25 cellular contexts compared by ENCODE assay signal in the genomic region with DNA sequence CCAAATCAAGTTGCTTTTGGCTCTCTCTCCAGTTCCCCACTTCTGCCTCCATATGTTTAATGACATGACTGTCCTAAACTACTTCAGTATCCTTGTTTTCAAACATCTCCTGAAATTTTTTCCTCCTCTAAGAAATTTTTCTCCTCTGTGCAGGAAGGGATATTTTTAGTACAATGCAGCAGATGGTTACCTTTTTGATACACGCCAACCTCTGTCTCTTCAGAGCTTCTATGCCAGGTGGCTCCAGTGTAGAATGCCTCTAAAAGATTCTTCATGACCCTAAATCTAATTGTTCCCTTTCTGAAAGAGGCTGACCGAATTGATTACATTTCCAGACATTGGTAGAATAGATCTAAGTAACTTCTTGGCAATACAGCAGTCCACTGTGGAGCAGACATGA. TPM values are rescaled to one million over a fixed set of nuclear protein-coding genes. Genes with fewer than 3 reads are reported as not detected.
DNase-seq lines count a peak whose midpoint lies in the region; ATAC-seq, FAIRE-seq and TF ChIP-seq lines count a peak whose summit lies in the region.
"Had no signal": no experiment of that assay in that cellular context is flagged by ENCODE, and none has a peak within 500 bp of the region (broad histone marks: within the 10 kb centered on the region; RNA-seq: fewer than 3 reads in every experiment).

No MANE protein-coding gene starts in this region.

- DNase-seq in activated CD4-positive, alpha-beta T cell treated with anti-CD3 and anti-CD28 coated beads for 36 hours, result no peak
- DNase-seq in activated CD4-positive, alpha-beta T cell treated with anti-CD3 and anti-CD28 coated beads for 1 hour, result no peak
- DNase-seq in A549 (ENCODE audit: low read depth in 1 of 2, low spot score in 1 of 2) (no peak), NCI-H2171 (lab: John Stamatoyannopoulos, UW) (peak; percentile 11), mammary epithelial cell (no peak)
- DNase-seq: amygdala; BE2C; dermis blood vessel endothelial cell; heart left ventricle; left colon; mesendoderm; NCI-H510A treated with DMSO at 0.1 percent for 48 hours; ovary; SJCRH30; stimulated activated CD4-positive, alpha-beta T cell treated with anti-CD3 and anti-CD28 coated beads, Interleukin-4, amount 100 ng/mL, for 24 hours had no signal

- H3K27me3 Mint-ChIP-seq in activated CD4-positive, alpha-beta T cell treated with anti-CD3 and anti-CD28 coated beads for 36 hours, result no peaks in the 10 kb centered on the region
- H3K27me3 Mint-ChIP-seq: type B pancreatic cell had no signal

- no peaks in the 10 kb centered on the region for H3K27me3 ChIP-seq in mammary epithelial cell (ENCODE audit: insufficient read depth, low read length)
- H3K27me3 ChIP-seq: BE2C, heart left ventricle, ovary, right atrium auricular region, SJCRH30 had no signal

- intact Hi-C loops in activated CD4-positive, alpha-beta T cell treated with anti-CD3 and anti-CD28 coated beads for 36 hours (cut with DNase I, micrococcal nuclease), result loop anchor here in 1 of 2 experiments (2.0 kb wide), 3 partner anchors 32 to 144 kb away; partner anchors contain the start of gene LEO1
- intact Hi-C loops in mammary epithelial cell (cut with micrococcal nuclease), result no loop called here

- TF ChIP-seq EP300 in A549 (IDR thresholded peaks at IDR 0.05), result no peak

- BruUV-seq in mammary epithelial cell (replicated peaks; lab: Mats Ljungman, UMichigan), result no TSS peak

- H3K36me3 ChIP-seq in mammary epithelial cell (ENCODE audit: insufficient read depth, low read length), result peaks cover 18% of the 10 kb centered on the region
- H3K36me3 ChIP-seq: ovary had no signal

- H3K27ac Mint-ChIP-seq in activated CD4-positive, alpha-beta T cell treated with anti-CD3 and anti-CD28 coated beads for 36 hours, result peak overlapping the region; percentile 72
- H3K27ac Mint-ChIP-seq: type B pancreatic cell had no signal

- peaks cover 89% of the 10 kb centered on the region for H3K79me2 ChIP-seq in mammary epithelial cell (ENCODE audit: insufficient read depth, low read length)

- H3K36me3 Mint-ChIP-seq in activated CD4-positive, alpha-beta T cell treated with anti-CD3 and anti-CD28 coated beads for 36 hours (ENCODE audit: low read depth), result peaks cover 37% of the 10 kb centered on the region

- no peak for TF ChIP-seq POLR2A in A549 (IDR thresholded peaks at IDR 0.05; ENCODE audit: low read length)

- 94% methylated on average over 2 of the region's 2 CpGs for WGBS in A549 (ENCODE audit: missing lambda C conversion rate)
- WGBS in mammary epithelial cell (ENCODE audit: low coverage, missing lambda C conversion rate), result 96% methylated on average over 2 of the region's 2 CpGs

- H3K27ac ChIP-seq in A549 (peak overlapping the region; percentile 34), mammary epithelial cell (ENCODE audit: insufficient read depth, low read depth, low read length) (peak overlapping the region; percentile 94)
- H3K27ac ChIP-seq: heart left ventricle, ovary, right atrium auricular region, SJCRH30 had no signal

- CTCF ChIA-PET in activated CD4-positive, alpha-beta T cell treated with anti-CD3 and anti-CD28 coated beads for 36 hours (lab: Charles Lee), result interaction anchor here (1.0 kb wide), 1 partner anchor 26 kb away, joined by 3 read pairs; no protein-coding TSS in a partner anchor
- CTCF ChIA-PET in A549 (lab: Yijun Ruan, JAX) (interaction anchor here (0.8 to 1.7 kb wide), 4 partner anchors 9 to 88 kb away, joined by 3 to 6 read pairs (median 4); no protein-coding TSS in a partner anchor), mammary epithelial cell (lab: Charles Lee; ENCODE audit: low non-redundant PET) (no interaction called here)

- H2AFZ ChIP-seq in mammary epithelial cell (ENCODE audit: low read depth, low read length), result no peak overlapping the region

- H3K9me3 Mint-ChIP-seq in activated CD4-positive, alpha-beta T cell treated with anti-CD3 and anti-CD28 coated beads for 36 hours (ENCODE audit: low read depth), result no peaks in the 10 kb centered on the region
- H3K9me3 Mint-ChIP-seq: type B pancreatic cell had no signal

- POLR2A ChIA-PET in activated CD4-positive, alpha-beta T cell treated with anti-CD3 and anti-CD28 coated beads for 36 hours (lab: Charles Lee), result interaction anchor here (0.6 kb wide), 1 partner anchor 247 kb away, joined by 9 read pairs; no protein-coding TSS in a partner anchor
- POLR2A ChIA-PET in A549 (lab: Yijun Ruan, JAX), result interaction anchor here (1.5 kb wide), 1 partner anchor 10 kb away, joined by 3 read pairs; no protein-coding TSS in a partner anchor

- no peak for FAIRE-seq in A549 (lab: Jason Lieb, UNC)
- FAIRE-seq: A204.1, D721Med, endothelial cell of umbilical vein, GM18507 had no signal

- peaks cover 60% of the 10 kb centered on the region for H3K4me1 Mint-ChIP-seq in activated CD4-positive, alpha-beta T cell treated with anti-CD3 and anti-CD28 coated beads for 36 hours

- TF ChIP-seq RAD21 in A549 (conservative IDR thresholded peaks at IDR 0.05 in 1 of 2, IDR thresholded peaks at IDR 0.05 in 1 of 2), result no peak

- no peak for ATAC-seq in activated CD4-positive, alpha-beta T cell treated with anti-CD3 and anti-CD28 coated beads for 36 hours
- ATAC-seq in A549 (no peak), GM21390 (IDR thresholded peaks at IDR 0.05; ENCODE audit: unreplicated experiment) (no peak), HG02642 (IDR thresholded peaks at IDR 0.05; ENCODE audit: poor library complexity, unreplicated experiment) (no peak), HG03097 (IDR thresholded peaks at IDR 0.05; ENCODE audit: low FRiP score, unreplicated experiment) (no peak)
- ATAC-seq: heart left ventricle, left colon, Panc1 had no signal

- H3K9me3 ChIP-seq in A549 (no peaks in the 10 kb centered on the region), mammary epithelial cell (replicated peaks; ENCODE audit: insufficient read depth, low read length) (no peaks in the 10 kb centered on the region)
- H3K9me3 ChIP-seq: BE2C, heart left ventricle, ovary, right atrium auricular region, SJCRH30 had no signal

- in situ Hi-C loops in mammary epithelial cell (cut with MboI; ENCODE audit: low sequenced_read_pairs in 2 of 2), result no loop called here

- H3K4me3 Mint-ChIP-seq in activated CD4-positive, alpha-beta T cell treated with anti-CD3 and anti-CD28 coated beads for 36 hours, result no peak overlapping the region
- H3K4me3 Mint-ChIP-seq: type B pancreatic cell had no signal

- no peaks in the 10 kb centered on the region for H4K20me1 ChIP-seq in mammary epithelial cell (ENCODE audit: insufficient read depth, low read length)

- TF ChIP-seq CTCF in A549 (IDR thresholded peaks at IDR 0.05), result no peak
- no peak for TF ChIP-seq CTCF in mammary epithelial cell (conservative IDR thresholded peaks at IDR 0.05 in 1 of 2, IDR thresholded peaks at IDR 0.05 in 1 of 2; ENCODE audit: extremely low read depth in 1 of 2, insufficient read depth in 1 of 2, low read depth in 1 of 2, low read length in 2 of 2)

- H3K4me2 ChIP-seq in A549 (no peak overlapping the region), mammary epithelial cell (ENCODE audit: insufficient read depth, low read depth, low read length) (no peak overlapping the region)

- peaks cover 79% of the 10 kb centered on the region for H3K4me1 ChIP-seq in A549
- H3K4me1 ChIP-seq in mammary epithelial cell (ENCODE audit: insufficient read depth, low read length), result peaks cover 44% of the 10 kb centered on the region
- H3K4me1 ChIP-seq: BE2C, right atrium auricular region had no signal

- dilution Hi-C loops in mammary epithelial cell (cut with HindIII; ENCODE audit: low sequenced_read_pairs), result no loop called here

- H3K4me3 ChIP-seq in A549 (no peak overlapping the region), mammary epithelial cell (replicated peaks in 1 of 3; ENCODE audit: insufficient read depth in 1 of 3, low read depth in 2 of 3, low read length in 3 of 3) (no peak overlapping the region)
- H3K4me3 ChIP-seq: heart left ventricle, ovary, right atrium auricular region, SJCRH30 had no signal

- no peak overlapping the region for H3K9ac ChIP-seq in mammary epithelial cell (ENCODE audit: insufficient read depth, low read length)

TF ChIP-seq in A549, 52 proteins besides CTCF, POLR2A, EP300 and RAD21 (continues in another document):
- TF ChIP-seq HEYL (CRISPR knock-in tag; IDR thresholded peaks at IDR 0.05) (no peak), CEBPB (IDR thresholded peaks at IDR 0.05) (no peak), ZSCAN20 (CRISPR knock-in tag; IDR thresholded peaks at IDR 0.05) (no peak), ZC3H11A (IDR thresholded peaks at IDR 0.05) (no peak), ZNF302 (CRISPR knock-in tag; IDR thresholded peaks at IDR 0.05) (no peak)
- TF ChIP-seq, protein P1, sequence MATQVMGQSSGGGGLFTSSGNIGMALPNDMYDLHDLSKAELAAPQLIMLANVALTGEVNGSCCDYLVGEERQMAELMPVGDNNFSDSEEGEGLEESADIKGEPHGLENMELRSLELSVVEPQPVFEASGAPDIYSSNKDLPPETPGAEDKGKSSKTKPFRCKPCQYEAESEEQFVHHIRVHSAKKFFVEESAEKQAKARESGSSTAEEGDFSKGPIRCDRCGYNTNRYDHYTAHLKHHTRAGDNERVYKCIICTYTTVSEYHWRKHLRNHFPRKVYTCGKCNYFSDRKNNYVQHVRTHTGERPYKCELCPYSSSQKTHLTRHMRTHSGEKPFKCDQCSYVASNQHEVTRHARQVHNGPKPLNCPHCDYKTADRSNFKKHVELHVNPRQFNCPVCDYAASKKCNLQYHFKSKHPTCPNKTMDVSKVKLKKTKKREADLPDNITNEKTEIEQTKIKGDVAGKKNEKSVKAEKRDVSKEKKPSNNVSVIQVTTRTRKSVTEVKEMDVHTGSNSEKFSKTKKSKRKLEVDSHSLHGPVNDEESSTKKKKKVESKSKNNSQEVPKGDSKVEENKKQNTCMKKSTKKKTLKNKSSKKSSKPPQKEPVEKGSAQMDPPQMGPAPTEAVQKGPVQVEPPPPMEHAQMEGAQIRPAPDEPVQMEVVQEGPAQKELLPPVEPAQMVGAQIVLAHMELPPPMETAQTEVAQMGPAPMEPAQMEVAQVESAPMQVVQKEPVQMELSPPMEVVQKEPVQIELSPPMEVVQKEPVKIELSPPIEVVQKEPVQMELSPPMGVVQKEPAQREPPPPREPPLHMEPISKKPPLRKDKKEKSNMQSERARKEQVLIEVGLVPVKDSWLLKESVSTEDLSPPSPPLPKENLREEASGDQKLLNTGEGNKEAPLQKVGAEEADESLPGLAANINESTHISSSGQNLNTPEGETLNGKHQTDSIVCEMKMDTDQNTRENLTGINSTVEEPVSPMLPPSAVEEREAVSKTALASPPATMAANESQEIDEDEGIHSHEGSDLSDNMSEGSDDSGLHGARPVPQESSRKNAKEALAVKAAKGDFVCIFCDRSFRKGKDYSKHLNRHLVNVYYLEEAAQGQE (IDR thresholded peaks at IDR 0.05), result no peak

RNA-seq across cellular contexts. Expression of gene TMOD3, which starts 33.7 kb away (rescaled TPM):
- 10 to 100 TPM; 52.4 to 55.7 TPM for total RNA-seq in activated CD4-positive, alpha-beta T cell treated with anti-CD3 and anti-CD28 coated beads for 36 hours
- polyA plus RNA-seq in A549 (2011; rRNA removed), result 93.2 and 111 TPM in 2 replicates
- 11.4 and 13.2 TPM in 2 replicates for polyA plus RNA-seq in A549 (2012; cell fraction: cytosol; rRNA removed)
- 8.5 and 11.3 TPM in 2 replicates for polyA plus RNA-seq in A549 (2012; cell fraction: nucleus; rRNA removed)
- polyA plus RNA-seq in A549 (2017; fragmentation: RNase III; extraction: RNeasy Plus Mini Kit Qiagen cat#74134 plus additional on column Dnase treatment), result 55.5 to 57.8 TPM (median 57.5 TPM) in 3 replicates
- 29.2 and 34.3 TPM in 2 replicates for polyA minus RNA-seq in A549 (2011; rRNA and poly(A)+ RNA removed)
- total RNA-seq in mammary epithelial cell, result 100 to 1,000 TPM in 1 of 2 donors, 10 to 100 TPM in 1; 50.3 to 124 TPM
- 22.2 TPM for polyA plus RNA-seq in mammary epithelial cell
- polyA minus RNA-seq in mammary epithelial cell, result 58.6 TPM
